In genomic region chr3:55541456-55541855, GRCh38 we compare ENCODE assay signal across 29 cellular contexts. TPM values are rescaled to one million over a fixed set of nuclear protein-coding genes. Genes with fewer than 3 reads are reported as not detected.
"Had no signal": no experiment of that assay in that cellular context is flagged by ENCODE, and none has a peak within 500 bp of the region (broad histone marks: within the 10 kb centered on the region; RNA-seq: fewer than 3 reads in every experiment).

No MANE protein-coding gene starts in this region.

- DNase-seq: dorsolateral prefrontal cortex; effector CD4-positive, alpha-beta T cell; endodermal cell; foreskin melanocyte; glutamatergic neuron; heart right ventricle; hippocampal formation; left cardiac atrium; left lung; mesenchymal stem cell; midbrain; naive thymus-derived CD4-positive, alpha-beta T cell; nephron progenitor cell; nucleus accumbens; psoas muscle; right cardiac atrium; sigmoid colon; stimulated activated CD4-positive, alpha-beta T cell treated with anti-CD3 and anti-CD28 coated beads, Interleukin-2, amount 100 ng/mL, for 24 hours; stimulated activated CD4-positive, alpha-beta T cell treated with anti-CD3 and anti-CD28 coated beads, Interleukin-4, amount 100 ng/mL, for 4 hours; stimulated activated naive CD8-positive, alpha-beta T cell treated with anti-CD3 and anti-CD28 coated beads, Interleukin-15, Interleukin-2, amounts not matched to agents 100 U/mL and 50 U/mL, for 24 hours; substantia nigra; testis; tibial artery; upper lobe of left lung had no signal

- H3K36me3 Mint-ChIP-seq: naive thymus-derived CD4-positive, alpha-beta T cell; stimulated activated memory B cell treated with anti-CD40 and anti-IgM and Interleukin-4, amounts not matched to agents 10 μg/mL and 1 μg/mL and 100 μg/mL, for 72 hours had no signal

- H3K4me1 Mint-ChIP-seq: naive thymus-derived CD4-positive, alpha-beta T cell; stimulated activated memory B cell treated with anti-CD40 and anti-IgM and Interleukin-4, amounts not matched to agents 10 μg/mL and 1 μg/mL and 100 μg/mL, for 72 hours had no signal

- H3K27me3 ChIP-seq: left lung, sigmoid colon, testis, upper lobe of left lung had no signal

- H3K4me3 Mint-ChIP-seq: endodermal cell; naive thymus-derived CD4-positive, alpha-beta T cell; nephron progenitor cell; stimulated activated memory B cell treated with anti-CD40 and anti-IgM and Interleukin-4, amounts not matched to agents 10 μg/mL and 1 μg/mL and 100 μg/mL, for 72 hours had no signal

- H3K9me3 Mint-ChIP-seq: endodermal cell; nephron progenitor cell; stimulated activated memory B cell treated with anti-CD40 and anti-IgM and Interleukin-4, amounts not matched to agents 10 μg/mL and 1 μg/mL and 100 μg/mL, for 72 hours had no signal

- H3K27ac Mint-ChIP-seq: endodermal cell; naive thymus-derived CD4-positive, alpha-beta T cell; nephron progenitor cell; stimulated activated memory B cell treated with anti-CD40 and anti-IgM and Interleukin-4, amounts not matched to agents 10 μg/mL and 1 μg/mL and 100 μg/mL, for 72 hours had no signal

- H3K9me3 ChIP-seq: heart right ventricle, left lung, psoas muscle, sigmoid colon, testis, tibial artery, upper lobe of left lung had no signal

- H3K27ac ChIP-seq: dorsolateral prefrontal cortex, epithelial cell of prostate, heart right ventricle, left lung, psoas muscle, sigmoid colon, testis, tibial artery, upper lobe of left lung had no signal

- H3K36me3 ChIP-seq: heart right ventricle, left lung, sigmoid colon, tibial artery, upper lobe of left lung had no signal

- FAIRE-seq: colon, islet of Langerhans, urothelium cell line had no signal

- H3K27me3 Mint-ChIP-seq: stimulated activated memory B cell treated with anti-CD40 and anti-IgM and Interleukin-4, amounts not matched to agents 10 μg/mL and 1 μg/mL and 100 μg/mL, for 72 hours had no signal

- H3K4me1 ChIP-seq: heart right ventricle, left lung, psoas muscle, sigmoid colon, testis, tibial artery, upper lobe of left lung had no signal

- H3K4me3 ChIP-seq: dorsolateral prefrontal cortex, heart right ventricle, left lung, psoas muscle, sigmoid colon, testis, tibial artery, upper lobe of left lung had no signal

RNA-seq across cellular contexts. Expression of gene WNT5A, which starts 54.4 kb away (rescaled TPM):
- polyA plus RNA-seq: naive thymus-derived CD4-positive, alpha-beta T cell had no signal
